In the genomic region with DNA sequence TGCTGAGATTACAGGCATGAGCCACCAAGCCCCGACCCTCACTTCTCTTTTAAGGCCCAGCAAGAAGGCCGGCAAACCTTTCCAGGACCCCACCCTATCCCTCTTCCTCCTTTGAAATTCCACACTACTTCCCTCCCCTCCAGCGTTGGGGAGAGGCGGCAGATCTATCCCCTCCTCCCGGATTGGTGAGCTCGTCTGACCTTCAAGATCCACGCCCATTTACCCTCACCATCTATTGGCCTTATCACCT, we compare ENCODE assay signal across 8 cellular contexts. TPM values are rescaled to one million over a fixed set of nuclear protein-coding genes. Genes with fewer than 3 reads are reported as not detected.
DNase-seq lines count a peak whose midpoint lies in the region; TF ChIP-seq lines count a peak whose summit lies in the region.

No MANE protein-coding gene starts in this region.

- dilution Hi-C loops in mammary epithelial cell (cut with HindIII; ENCODE audit: low sequenced_read_pairs) = no loop called here

- no peaks in the 10 kb centered on the region for H3K9me3 ChIP-seq in mammary epithelial cell (replicated peaks; ENCODE audit: insufficient read depth, low read length)
- H3K9me3 ChIP-seq in mucosa of stomach (ENCODE audit: control insufficient read depth, low read length) = no peaks in the 10 kb centered on the region

- WGBS in mammary epithelial cell (ENCODE audit: low coverage, missing lambda C conversion rate) = no CpG with 5 or more reads among the region's 7 CpGs

- no peak overlapping the region for H3K9ac ChIP-seq in mammary epithelial cell (ENCODE audit: insufficient read depth, low read length)
- H3K9ac ChIP-seq in mucosa of stomach (ENCODE audit: low read length) = peak overlapping the region; percentile 57

- H3K4me3 ChIP-seq in HL-60 (replicated peaks; ENCODE audit: insufficient read depth, low read length) (peak overlapping the region; percentile 36), mammary epithelial cell (replicated peaks in 1 of 3; ENCODE audit: insufficient read depth in 1 of 3, low read depth in 2 of 3, low read length in 3 of 3) (peak overlapping the region; percentile 29 to 49 (median 35)), mucosa of stomach (ENCODE audit: low read length) (no peak overlapping the region)

- H3K36me3 ChIP-seq in mammary epithelial cell (ENCODE audit: insufficient read depth, low read length) (no peaks in the 10 kb centered on the region), mucosa of stomach (ENCODE audit: control insufficient read depth, insufficient read depth, low read length) (no peaks in the 10 kb centered on the region)

- H3K4me2 ChIP-seq in mammary epithelial cell (ENCODE audit: insufficient read depth, low read depth, low read length) = no peak overlapping the region

- BruUV-seq in mammary epithelial cell (replicated peaks; lab: Mats Ljungman, UMichigan) = no TSS peak

- H3K27ac ChIP-seq in 22Rv1 (peak overlapping the region; percentile 83), HL-60 (replicated peaks) (peak overlapping the region; percentile 69), mammary epithelial cell (ENCODE audit: insufficient read depth, low read depth, low read length) (peak overlapping the region; percentile 23)

- CTCF ChIA-PET in mammary epithelial cell (lab: Charles Lee; ENCODE audit: low non-redundant PET) = interaction anchor here (1.0 kb wide), 1 partner anchor 24 kb away, joined by 3 read pairs; no protein-coding TSS in a partner anchor

- H3K4me1 ChIP-seq in mammary epithelial cell (ENCODE audit: insufficient read depth, low read length) = peaks cover 3% of the 10 kb centered on the region
- H3K4me1 ChIP-seq in mucosa of stomach (ENCODE audit: control insufficient read depth, insufficient read depth, low read length) = peaks cover 9% of the 10 kb centered on the region

- peaks cover 3% of the 10 kb centered on the region for H3K79me2 ChIP-seq in mammary epithelial cell (ENCODE audit: insufficient read depth, low read length)

- no peaks in the 10 kb centered on the region for H4K20me1 ChIP-seq in mammary epithelial cell (ENCODE audit: insufficient read depth, low read length)

- H2AFZ ChIP-seq in mammary epithelial cell (ENCODE audit: low read depth, low read length) = no peak overlapping the region

- in situ Hi-C loops in mammary epithelial cell (cut with MboI; ENCODE audit: low sequenced_read_pairs in 2 of 2) = no loop called here

- no peaks in the 10 kb centered on the region for H3K27me3 ChIP-seq in HL-60 (ENCODE audit: insufficient read depth, poor library complexity, severe bottlenecking)
- no peaks in the 10 kb centered on the region for H3K27me3 ChIP-seq in mammary epithelial cell (ENCODE audit: insufficient read depth, low read length)
- H3K27me3 ChIP-seq in mucosa of stomach (ENCODE audit: control insufficient read depth, insufficient read depth, low read length) = no peaks in the 10 kb centered on the region

- intact Hi-C loops in mammary epithelial cell (cut with micrococcal nuclease) = loop anchor here (1.0 to 10.0 kb wide), 4 partner anchors 23 to 684 kb away; a partner anchor contains a TSS

- DNase-seq in HL-60 (ENCODE audit: low read depth in 1 of 2, low spot score in 1 of 2) (no peak), mammary epithelial cell (no peak), DMS53 treated with DMSO at 0.1 percent for 48 hours (lab: John Stamatoyannopoulos, UW; ENCODE audit: unreplicated experiment) (no peak), GDM1 (lab: John Stamatoyannopoulos, UW) (no peak), putamen (ENCODE audit: low spot score) (no peak)
- no peak for DNase-seq in stimulated activated CD4-positive, alpha-beta T cell treated with anti-CD3 and anti-CD28 coated beads, Interleukin-15, amount 100 ng/mL, for 24 hours

- TF ChIP-seq CTCF in 22Rv1 (IDR thresholded peaks at IDR 0.05) (no peak), HL-60 (IDR thresholded peaks at IDR 0.05; ENCODE audit: insufficient read depth, low read length) (no peak), mammary epithelial cell (conservative IDR thresholded peaks at IDR 0.05 in 1 of 2, IDR thresholded peaks at IDR 0.05 in 1 of 2; ENCODE audit: extremely low read depth in 1 of 2, insufficient read depth in 1 of 2, low read depth in 1 of 2, low read length in 2 of 2) (no peak)

RNA-seq across cellular contexts. Expression of a gene that starts 4.5 kb away (rescaled TPM):
- 10 to 100 TPM; 13.2 to 25.4 TPM for total RNA-seq in mammary epithelial cell
- polyA plus RNA-seq in mammary epithelial cell = 13.2 TPM
- 34.0 TPM for polyA minus RNA-seq in mammary epithelial cell

RNA-seq across cellular contexts. Expression of a gene that starts 9.3 kb away (rescaled TPM):
- total RNA-seq in mammary epithelial cell = under 1 TPM in 1 of 2 donors, not detected in 1; 0.49 TPM
- 0.09 TPM for polyA plus RNA-seq in mammary epithelial cell
- not detected for polyA minus RNA-seq in mammary epithelial cell

RNA-seq across cellular contexts. Expression of a gene that starts 19.0 kb away (rescaled TPM):
- 100 to 1,000 TPM in 1 of 2 donors, 10 to 100 TPM in 1; 68.5 to 377 TPM for total RNA-seq in mammary epithelial cell
- polyA plus RNA-seq in mammary epithelial cell = 629 TPM
- 468 TPM for polyA minus RNA-seq in mammary epithelial cell

RNA-seq across cellular contexts. Expression of a gene that starts 28.1 kb away (rescaled TPM):
- 1 to 10 TPM; 1.4 to 2.8 TPM for total RNA-seq in mammary epithelial cell
- polyA plus RNA-seq in mammary epithelial cell = 1.3 TPM
- not detected for polyA minus RNA-seq in mammary epithelial cell

RNA-seq across cellular contexts. Expression of a gene that starts 42.4 kb away (rescaled TPM):
- under 1 TPM in 1 of 2 donors, not detected in 1; under 0.01 TPM for total RNA-seq in mammary epithelial cell
- not detected for polyA plus RNA-seq in mammary epithelial cell
- not detected for polyA minus RNA-seq in mammary epithelial cell

Comparison
In these comparisons a context has a peak if more than half of its experiments do, and no peak if none do; other contexts are left out.
1. H3K27ac ChIP-seq: peak in every context shown above with its lines; median percentile 83 in 22Rv1; 69 in HL-60; 23 in mammary epithelial cell.